In the genomic region with DNA sequence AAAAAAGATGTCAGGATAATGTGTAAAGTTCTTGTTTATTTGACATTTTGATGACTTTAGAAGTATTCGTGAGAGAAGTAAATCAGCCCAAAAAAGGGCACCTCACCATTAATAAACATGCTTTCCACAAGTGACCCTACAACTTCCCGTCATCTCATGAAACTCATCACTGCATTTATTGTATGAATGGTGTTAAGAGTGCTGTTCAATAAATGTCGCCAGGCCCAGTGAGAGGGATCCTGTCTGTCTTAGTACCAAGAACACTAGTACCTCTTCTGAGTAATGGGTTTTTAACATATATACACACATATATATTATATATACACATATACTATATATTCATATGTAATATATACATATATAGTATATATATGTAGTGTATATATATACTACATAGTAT, we compare ENCODE assay signal across 11 cellular contexts.
A peak's percentile ranks its signal among the peaks of the same experiment; 100 is the strongest.
DNase-seq lines count a peak whose midpoint lies in the region; ATAC-seq and TF ChIP-seq lines count a peak whose summit lies in the region.
"Had no signal": no experiment of that assay in that cellular context is flagged by ENCODE, and none has a peak within 500 bp of the region (broad histone marks: within the 10 kb centered on the region; RNA-seq: fewer than 3 reads in every experiment).

No MANE protein-coding gene starts in this region.

- intact Hi-C loops in esophagus muscularis mucosa (cut with DNase I): no loop called here
- intact Hi-C loops in upper lobe of right lung (cut with DNase I): no loop called here

- 81% methylated on average over 3 of the region's 3 CpGs for WGBS in esophagus muscularis mucosa

- H3K4me3 ChIP-seq in esophagus muscularis mucosa (no peak overlapping the region), upper lobe of right lung (no peak overlapping the region)

- H3K36me3 ChIP-seq in esophagus muscularis mucosa: no peaks in the 10 kb centered on the region
- H3K36me3 ChIP-seq in upper lobe of right lung: no peaks in the 10 kb centered on the region

- H3K27ac ChIP-seq in esophagus muscularis mucosa (replicated peaks in 1 of 4): no peak overlapping the region
- H3K27ac ChIP-seq in upper lobe of right lung: no peak overlapping the region

- no peak for TF ChIP-seq POLR2A in esophagus muscularis mucosa (IDR thresholded peaks at IDR 0.05; ENCODE audit: low read depth)

- TF ChIP-seq CTCF in esophagus muscularis mucosa (IDR thresholded peaks at IDR 0.05) (no peak), upper lobe of right lung (IDR thresholded peaks at IDR 0.05) (no peak)

- DNase-seq in esophagus muscularis mucosa (ENCODE audit: extremely low spot score) (no peak), upper lobe of right lung (no peak), midbrain (lab: John Stamatoyannopoulos, UW) (no peak)
- DNase-seq in stimulated activated CD4-positive, alpha-beta T cell treated with anti-CD3 and anti-CD28 coated beads, Interleukin-2, amount 100 ng/mL, for 24 hours: no peak
- DNase-seq: cortex of kidney, DMS79, NCI-H510A treated with DMSO at 0.1 percent for 48 hours had no signal

- H3K4me1 ChIP-seq in esophagus muscularis mucosa: no peaks in the 10 kb centered on the region
- H3K4me1 ChIP-seq in upper lobe of right lung: no peaks in the 10 kb centered on the region

- peak; percentile 54 for ATAC-seq in GM18502 (IDR thresholded peaks at IDR 0.05; ENCODE audit: poor library complexity, unreplicated experiment)
- peak; percentile 46 for ATAC-seq in GM19463 (IDR thresholded peaks at IDR 0.05; ENCODE audit: unreplicated experiment)
- peak; percentile 29 for ATAC-seq in HG02798 (IDR thresholded peaks at IDR 0.05; ENCODE audit: poor library complexity, unreplicated experiment)
- ATAC-seq in HG03442 (IDR thresholded peaks at IDR 0.05; ENCODE audit: unreplicated experiment): peak; percentile 25
- no peak for ATAC-seq in upper lobe of right lung

- no peaks in the 10 kb centered on the region for H3K27me3 ChIP-seq in esophagus muscularis mucosa
- H3K27me3 ChIP-seq in upper lobe of right lung: no peaks in the 10 kb centered on the region

- no peaks in the 10 kb centered on the region for H3K9me3 ChIP-seq in esophagus muscularis mucosa
- no peaks in the 10 kb centered on the region for H3K9me3 ChIP-seq in upper lobe of right lung

- no peak for TF ChIP-seq EP300 in esophagus muscularis mucosa (IDR thresholded peaks at IDR 0.05)
